ENCODE assay signal across 28 cellular contexts in the genomic region with DNA sequence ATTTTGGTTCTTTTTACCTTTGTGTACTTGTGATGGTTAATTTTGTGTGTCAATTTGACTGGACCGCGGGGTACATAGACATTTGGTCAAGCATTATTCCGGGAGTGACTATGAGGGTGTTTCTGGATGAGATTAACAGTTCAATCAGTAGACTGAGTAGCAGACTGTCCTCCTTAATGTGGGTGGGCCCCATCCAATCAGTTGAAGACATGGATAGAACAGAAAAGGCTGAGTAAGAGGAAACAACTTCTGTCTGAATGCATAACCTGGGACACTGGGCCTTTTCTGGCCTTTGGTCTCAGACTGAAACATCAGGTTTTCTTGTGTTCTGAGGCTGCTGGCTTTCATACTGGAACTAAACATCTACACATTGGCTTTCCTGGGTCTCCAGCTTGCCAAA.
"Had no signal": no experiment of that assay in that cellular context is flagged by ENCODE, and none has a peak within 500 bp of the region (broad histone marks: within the 10 kb centered on the region; RNA-seq: fewer than 3 reads in every experiment).

No MANE protein-coding gene starts in this region.

- H3K27ac Mint-ChIP-seq: dendritic cell treated with granulocyte-macrophage colony-stimulating factor and Interleukin-4, amounts not matched to agents 40 ng/mL and 50 ng/mL, for 4 days; effector memory CD8-positive, alpha-beta T cell; endodermal cell; mesothelial cell of epicardium; naive B cell had no signal

- H3K4me3 Mint-ChIP-seq: dendritic cell treated with granulocyte-macrophage colony-stimulating factor and Interleukin-4, amounts not matched to agents 40 ng/mL and 50 ng/mL, for 4 days; effector memory CD8-positive, alpha-beta T cell; endodermal cell; mesothelial cell of epicardium had no signal

- H3K4me1 ChIP-seq: colonic mucosa, esophagus squamous epithelium, gastrocnemius medialis, left lung, lower lobe of right lung had no signal

- H3K9me3 ChIP-seq: colonic mucosa had no signal

- ATAC-seq: effector memory CD8-positive, alpha-beta T cell; esophagus mucosa; gastrocnemius medialis; heart right ventricle; left cardiac atrium; left lung; left ventricle myocardium superior; lower lobe of right lung; mucosa of descending colon had no signal

- H3K27ac ChIP-seq: colonic mucosa, epithelial cell of prostate, esophagus squamous epithelium, gastrocnemius medialis, heart right ventricle, left lung, lower lobe of right lung had no signal

- H3K27me3 ChIP-seq: colonic mucosa, esophagus squamous epithelium, gastrocnemius medialis, heart right ventricle, left lung had no signal

- H3K27me3 Mint-ChIP-seq: dendritic cell treated with granulocyte-macrophage colony-stimulating factor and Interleukin-4, amounts not matched to agents 40 ng/mL and 50 ng/mL, for 4 days; effector memory CD8-positive, alpha-beta T cell; naive B cell had no signal

- H3K4me3 ChIP-seq: colonic mucosa, esophagus squamous epithelium, gastrocnemius medialis, heart right ventricle, left lung, lower lobe of right lung, mucosa of descending colon had no signal

- H3K4me1 Mint-ChIP-seq: endodermal cell had no signal

- FAIRE-seq: endometrium, islet of Langerhans, keratinocyte had no signal

- H3K36me3 ChIP-seq: colonic mucosa, esophagus squamous epithelium, gastrocnemius medialis, heart right ventricle, left lung, lower lobe of right lung had no signal

- DNase-seq: colonic mucosa; cortex of kidney; effector CD8-positive, alpha-beta T cell; effector memory CD8-positive, alpha-beta T cell; endodermal cell; erythroblast; esophagus squamous epithelium; foreskin fibroblast; foreskin melanocyte; gastrocnemius medialis; glutamatergic neuron; head of caudate nucleus; heart right ventricle; hippocampal formation; left cardiac atrium; left lung; left ventricle myocardium superior; lower lobe of right lung; mesenchymal stem cell; mucosa of descending colon; naive B cell had no signal
